ENCODE assay signal across 1 cellular context in the genomic region with DNA sequence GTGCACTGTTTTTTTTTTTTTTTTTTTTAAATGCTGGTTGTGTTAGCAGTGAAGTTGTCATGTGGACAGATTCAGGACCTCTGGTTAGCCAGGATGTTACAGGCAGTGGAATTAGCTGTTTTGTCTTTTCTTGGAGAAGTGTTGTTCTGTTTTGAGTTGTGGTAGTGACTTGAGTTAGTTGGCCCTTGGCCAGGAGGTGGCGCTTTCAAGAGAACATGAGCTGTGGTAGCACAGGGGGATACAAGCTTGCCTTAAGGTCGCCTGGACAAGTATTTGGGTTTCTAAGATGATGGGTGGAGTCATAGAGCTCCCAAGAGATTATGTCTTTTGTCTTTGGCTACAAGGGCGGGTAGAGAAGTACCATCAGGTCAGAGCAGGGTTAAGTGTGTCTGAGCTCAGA.
TF ChIP-seq lines count a peak whose summit lies in the region.

No MANE protein-coding gene starts in this region.

TF ChIP-seq in HepG2, 621 proteins besides CTCF, POLR2A, EP300 and RAD21:
- TF ChIP-seq, protein P1, sequence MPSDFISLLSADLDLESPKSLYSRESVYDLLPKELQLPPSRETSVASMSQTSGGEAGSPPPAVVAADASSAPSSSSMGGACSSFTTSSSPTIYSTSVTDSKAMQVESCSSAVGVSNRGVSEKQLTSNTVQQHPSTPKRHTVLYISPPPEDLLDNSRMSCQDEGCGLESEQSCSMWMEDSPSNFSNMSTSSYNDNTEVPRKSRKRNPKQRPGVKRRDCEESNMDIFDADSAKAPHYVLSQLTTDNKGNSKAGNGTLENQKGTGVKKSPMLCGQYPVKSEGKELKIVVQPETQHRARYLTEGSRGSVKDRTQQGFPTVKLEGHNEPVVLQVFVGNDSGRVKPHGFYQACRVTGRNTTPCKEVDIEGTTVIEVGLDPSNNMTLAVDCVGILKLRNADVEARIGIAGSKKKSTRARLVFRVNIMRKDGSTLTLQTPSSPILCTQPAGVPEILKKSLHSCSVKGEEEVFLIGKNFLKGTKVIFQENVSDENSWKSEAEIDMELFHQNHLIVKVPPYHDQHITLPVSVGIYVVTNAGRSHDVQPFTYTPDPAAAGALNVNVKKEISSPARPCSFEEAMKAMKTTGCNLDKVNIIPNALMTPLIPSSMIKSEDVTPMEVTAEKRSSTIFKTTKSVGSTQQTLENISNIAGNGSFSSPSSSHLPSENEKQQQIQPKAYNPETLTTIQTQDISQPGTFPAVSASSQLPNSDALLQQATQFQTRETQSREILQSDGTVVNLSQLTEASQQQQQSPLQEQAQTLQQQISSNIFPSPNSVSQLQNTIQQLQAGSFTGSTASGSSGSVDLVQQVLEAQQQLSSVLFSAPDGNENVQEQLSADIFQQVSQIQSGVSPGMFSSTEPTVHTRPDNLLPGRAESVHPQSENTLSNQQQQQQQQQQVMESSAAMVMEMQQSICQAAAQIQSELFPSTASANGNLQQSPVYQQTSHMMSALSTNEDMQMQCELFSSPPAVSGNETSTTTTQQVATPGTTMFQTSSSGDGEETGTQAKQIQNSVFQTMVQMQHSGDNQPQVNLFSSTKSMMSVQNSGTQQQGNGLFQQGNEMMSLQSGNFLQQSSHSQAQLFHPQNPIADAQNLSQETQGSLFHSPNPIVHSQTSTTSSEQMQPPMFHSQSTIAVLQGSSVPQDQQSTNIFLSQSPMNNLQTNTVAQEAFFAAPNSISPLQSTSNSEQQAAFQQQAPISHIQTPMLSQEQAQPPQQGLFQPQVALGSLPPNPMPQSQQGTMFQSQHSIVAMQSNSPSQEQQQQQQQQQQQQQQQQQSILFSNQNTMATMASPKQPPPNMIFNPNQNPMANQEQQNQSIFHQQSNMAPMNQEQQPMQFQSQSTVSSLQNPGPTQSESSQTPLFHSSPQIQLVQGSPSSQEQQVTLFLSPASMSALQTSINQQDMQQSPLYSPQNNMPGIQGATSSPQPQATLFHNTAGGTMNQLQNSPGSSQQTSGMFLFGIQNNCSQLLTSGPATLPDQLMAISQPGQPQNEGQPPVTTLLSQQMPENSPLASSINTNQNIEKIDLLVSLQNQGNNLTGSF (CRISPR knock-in tag; IDR thresholded peaks at IDR 0.05): no peak
- TF ChIP-seq ZNF44 (CRISPR knock-in tag; IDR thresholded peaks at IDR 0.05) (no peak), ZNF563 (CRISPR knock-in tag; IDR thresholded peaks at IDR 0.05) (no peak), ZNF510 (CRISPR knock-in tag; IDR thresholded peaks at IDR 0.05; ENCODE audit: low read depth) (no peak)
- TF ChIP-seq, protein P2, sequence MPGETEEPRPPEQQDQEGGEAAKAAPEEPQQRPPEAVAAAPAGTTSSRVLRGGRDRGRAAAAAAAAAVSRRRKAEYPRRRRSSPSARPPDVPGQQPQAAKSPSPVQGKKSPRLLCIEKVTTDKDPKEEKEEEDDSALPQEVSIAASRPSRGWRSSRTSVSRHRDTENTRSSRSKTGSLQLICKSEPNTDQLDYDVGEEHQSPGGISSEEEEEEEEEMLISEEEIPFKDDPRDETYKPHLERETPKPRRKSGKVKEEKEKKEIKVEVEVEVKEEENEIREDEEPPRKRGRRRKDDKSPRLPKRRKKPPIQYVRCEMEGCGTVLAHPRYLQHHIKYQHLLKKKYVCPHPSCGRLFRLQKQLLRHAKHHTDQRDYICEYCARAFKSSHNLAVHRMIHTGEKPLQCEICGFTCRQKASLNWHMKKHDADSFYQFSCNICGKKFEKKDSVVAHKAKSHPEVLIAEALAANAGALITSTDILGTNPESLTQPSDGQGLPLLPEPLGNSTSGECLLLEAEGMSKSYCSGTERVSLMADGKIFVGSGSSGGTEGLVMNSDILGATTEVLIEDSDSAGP (CRISPR knock-in tag; IDR thresholded peaks at IDR 0.05; ENCODE audit: borderline replicate concordance): no peak
- TF ChIP-seq, protein P3, sequence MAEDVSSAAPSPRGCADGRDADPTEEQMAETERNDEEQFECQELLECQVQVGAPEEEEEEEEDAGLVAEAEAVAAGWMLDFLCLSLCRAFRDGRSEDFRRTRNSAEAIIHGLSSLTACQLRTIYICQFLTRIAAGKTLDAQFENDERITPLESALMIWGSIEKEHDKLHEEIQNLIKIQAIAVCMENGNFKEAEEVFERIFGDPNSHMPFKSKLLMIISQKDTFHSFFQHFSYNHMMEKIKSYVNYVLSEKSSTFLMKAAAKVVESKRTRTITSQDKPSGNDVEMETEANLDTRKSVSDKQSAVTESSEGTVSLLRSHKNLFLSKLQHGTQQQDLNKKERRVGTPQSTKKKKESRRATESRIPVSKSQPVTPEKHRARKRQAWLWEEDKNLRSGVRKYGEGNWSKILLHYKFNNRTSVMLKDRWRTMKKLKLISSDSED (CRISPR knock-in tag; IDR thresholded peaks at IDR 0.05): no peak
